Comparison of ENCODE assay signal across 8 cellular contexts in the genomic region with DNA sequence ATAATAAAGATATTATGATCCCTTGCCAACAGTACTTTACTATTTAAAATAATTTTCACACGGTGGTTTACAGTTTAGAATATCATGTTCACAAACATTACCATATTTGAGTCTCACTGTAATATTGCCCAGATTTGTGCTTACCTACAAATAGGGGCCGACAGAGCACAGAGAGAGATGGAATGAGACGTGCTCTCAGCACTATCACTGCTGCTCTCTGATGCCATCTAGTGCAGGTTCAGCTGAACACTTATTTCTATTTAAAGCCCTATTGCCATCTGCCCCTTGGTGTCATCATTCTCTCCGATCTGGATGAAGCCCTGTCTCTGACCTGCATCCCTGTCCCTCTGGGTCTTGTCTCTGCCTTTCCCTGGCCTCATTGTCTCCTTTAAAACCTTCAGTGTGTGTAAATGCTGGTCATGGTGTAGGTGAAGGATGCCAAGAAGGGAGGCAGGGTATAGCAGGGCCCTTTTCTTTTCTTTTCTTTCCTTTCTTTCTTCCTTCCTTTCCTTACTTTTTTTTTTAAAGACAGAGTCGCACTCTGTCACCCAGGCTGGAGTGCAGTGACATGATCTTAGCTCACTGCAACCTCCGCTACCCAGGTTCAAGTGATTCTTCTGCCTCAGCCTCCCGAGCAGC. TPM values are rescaled to one million over a fixed set of nuclear protein-coding genes. Genes with fewer than 3 reads are reported as not detected.
DNase-seq lines count a peak whose midpoint lies in the region; ATAC-seq and TF ChIP-seq lines count a peak whose summit lies in the region.

No MANE protein-coding gene starts in this region.

- H3K9me3 ChIP-seq in testis = no peaks in the 10 kb centered on the region

- H3K27me3 ChIP-seq in dorsolateral prefrontal cortex = no peaks in the 10 kb centered on the region
- H3K27me3 ChIP-seq in testis = no peaks in the 10 kb centered on the region

- TF ChIP-seq POLR2A in testis (IDR thresholded peaks at IDR 0.05) = no peak

- no peaks in the 10 kb centered on the region for H3K9me3 Mint-ChIP-seq in activated CD4-positive, alpha-beta T cell treated with anti-CD3 and anti-CD28 coated beads, Interleukin-2, amount 10 ng/mL, durations not matched to agents 24 days and 14 days

- peak; percentile 74 for ATAC-seq in HG03432 (IDR thresholded peaks at IDR 0.05; ENCODE audit: unreplicated experiment)

- H3K27ac ChIP-seq in dorsolateral prefrontal cortex (peak overlapping the region in 57 of 59 donors; percentile 22 to 93 (median 85)), testis (no peak overlapping the region)

- intact Hi-C loops in activated CD4-positive, alpha-beta T cell treated with anti-CD3 and anti-CD28 coated beads, Interleukin-2, amount 10 ng/mL, durations not matched to agents 24 days and 14 days (cut with micrococcal nuclease) = loop anchor here (1.0 to 5.0 kb wide), 7 partner anchors 8 to 223 kb away; a partner anchor contains a TSS
- intact Hi-C loops in dorsolateral prefrontal cortex (cut with DNase I) = loop anchor here (5.0 kb wide), 2 partner anchors 151 to 221 kb away; no protein-coding TSS in a partner anchor
- intact Hi-C loops in testis (cut with DNase I; ENCODE audit: low total_unique reads) = loop anchor here (10.0 kb wide), 1 partner anchor 153 kb away; no protein-coding TSS in a partner anchor
- intact Hi-C loops in posterior vena cava (cut with DNase I) = loop anchor here in 1 of 2 donors (5.0 to 10.0 kb wide), 2 partner anchors 123 to 151 kb away; no protein-coding TSS in a partner anchor

- 44 to 54% methylated on average over 7 of the region's 7 CpGs for WGBS in testis, 2 donors

- H3K36me3 ChIP-seq in testis (ENCODE audit: low read depth, missing control alignments) = no peaks in the 10 kb centered on the region

- H3K36me3 Mint-ChIP-seq in activated CD4-positive, alpha-beta T cell treated with anti-CD3 and anti-CD28 coated beads, Interleukin-2, amount 10 ng/mL, durations not matched to agents 24 days and 14 days (ENCODE audit: low read depth) = no peaks in the 10 kb centered on the region

- TF ChIP-seq CTCF in GM12865 (IDR thresholded peaks at IDR 0.05; ENCODE audit: insufficient read depth, low read depth, low read length, missing control alignments) (peak; percentile 83), dorsolateral prefrontal cortex (IDR thresholded peaks at IDR 0.05 in 54 of 56, conservative IDR thresholded peaks at IDR 0.05 in 2 of 56; ENCODE audit: low read depth in 1 of 56, partially characterized antibody in 56 of 56) (peak; percentile 58 to 95 (median 81)), testis (IDR thresholded peaks at IDR 0.05) (peak; percentile 49 to 81 (median 55))

- no peak overlapping the region for H3K4me3 Mint-ChIP-seq in activated CD4-positive, alpha-beta T cell treated with anti-CD3 and anti-CD28 coated beads, Interleukin-2, amount 10 ng/mL, durations not matched to agents 24 days and 14 days

- H3K27ac Mint-ChIP-seq in activated CD4-positive, alpha-beta T cell treated with anti-CD3 and anti-CD28 coated beads, Interleukin-2, amount 10 ng/mL, durations not matched to agents 24 days and 14 days = no peak overlapping the region

- peaks cover 6% of the 10 kb centered on the region for H3K4me1 Mint-ChIP-seq in activated CD4-positive, alpha-beta T cell treated with anti-CD3 and anti-CD28 coated beads, Interleukin-2, amount 10 ng/mL, durations not matched to agents 24 days and 14 days

- H3K4me3 ChIP-seq in GM12865 (ENCODE audit: low read depth, low read length) = no peak overlapping the region
- H3K4me3 ChIP-seq in dorsolateral prefrontal cortex = peak overlapping the region in 11 of 59 donors; percentile 3 to 38 (median 12)
- H3K4me3 ChIP-seq in testis = no peak overlapping the region

- DNase-seq in GM12865 (ENCODE audit: low read depth) (peak; percentile 86), NCI-H526 treated with DMSO at 0.1 percent for 48 hours (lab: John Stamatoyannopoulos, UW) (peak; percentile 89), dorsolateral prefrontal cortex (peak in 5 of 10 donors; percentile 42 to 74 (median 64)), lung microvascular endothelial cell (ENCODE audit: low read depth in 2 of 2) (peak; percentile 81 to 88), testis (peak; percentile 74), posterior vena cava (ENCODE audit: low spot score) (no peak)
- peak; percentile 90 for DNase-seq in activated CD4-positive, alpha-beta T cell treated with anti-CD3 and anti-CD28 coated beads, Interleukin-2, amount 10 ng/mL, durations not matched to agents 24 days and 14 days

- peaks cover 18% of the 10 kb centered on the region for H3K27me3 Mint-ChIP-seq in activated CD4-positive, alpha-beta T cell treated with anti-CD3 and anti-CD28 coated beads, Interleukin-2, amount 10 ng/mL, durations not matched to agents 24 days and 14 days

- no peaks in the 10 kb centered on the region for H3K4me1 ChIP-seq in testis

RNA-seq across cellular contexts. Expression of a gene that starts 6.9 kb away (rescaled TPM):
- 99.0 and 99.2 TPM in 2 replicates for total RNA-seq in activated CD4-positive, alpha-beta T cell treated with anti-CD3 and anti-CD28 coated beads, Interleukin-2, amount 10 ng/mL, durations not matched to agents 24 days and 14 days
- total RNA-seq in dorsolateral prefrontal cortex (10 to 100 TPM; 15.8 to 40.9 (median 28.2) TPM), lung microvascular endothelial cell (8.9 and 9.9 TPM in 2 replicates), testis (10 to 100 TPM; 21.6 to 26.7 TPM), posterior vena cava (10 to 100 TPM; 28.3 to 37.7 TPM)
- polyA plus RNA-seq in testis (ENCODE audit: insufficient read depth, low read depth, low replicate concordance) = 18.5 TPM

RNA-seq across cellular contexts. Expression of a gene that starts 11.1 kb away (rescaled TPM):
- total RNA-seq in activated CD4-positive, alpha-beta T cell treated with anti-CD3 and anti-CD28 coated beads, Interleukin-2, amount 10 ng/mL, durations not matched to agents 24 days and 14 days = not detected in 2 replicates
- total RNA-seq in dorsolateral prefrontal cortex (100 to 1,000 TPM in 85 of 120 experiments, 10 to 100 TPM in 35; 30.2 to 650 (median 143) TPM), lung microvascular endothelial cell (not detected in 2 replicates), testis (1 to 10 TPM; 5.5 to 6.0 TPM), posterior vena cava (1 to 10 TPM; 4.4 to 8.7 TPM)
- 1.5 TPM for polyA plus RNA-seq in testis (ENCODE audit: insufficient read depth, low read depth, low replicate concordance)

RNA-seq across cellular contexts. Expression of a gene that starts 16.6 kb away (rescaled TPM):
- 84.1 and 90.2 TPM in 2 replicates for total RNA-seq in activated CD4-positive, alpha-beta T cell treated with anti-CD3 and anti-CD28 coated beads, Interleukin-2, amount 10 ng/mL, durations not matched to agents 24 days and 14 days
- total RNA-seq in dorsolateral prefrontal cortex (100 to 1,000 TPM in 16 of 120 experiments, 10 to 100 TPM in 104; 61.2 to 124 (median 88.4) TPM), lung microvascular endothelial cell (56.2 and 58.5 TPM in 2 replicates), testis (100 to 1,000 TPM; 142 to 200 TPM), posterior vena cava (10 to 100 TPM; 62.5 to 82.1 TPM)
- polyA plus RNA-seq in testis (ENCODE audit: insufficient read depth, low read depth, low replicate concordance) = 110 TPM

RNA-seq across cellular contexts. Expression of a gene that starts 28.6 kb away (rescaled TPM):
- total RNA-seq in activated CD4-positive, alpha-beta T cell treated with anti-CD3 and anti-CD28 coated beads, Interleukin-2, amount 10 ng/mL, durations not matched to agents 24 days and 14 days = 4.6 and 5.4 TPM in 2 replicates
- 1 to 10 TPM in 24 of 120 experiments, under 1 TPM in 50, not detected in 46; 0.25 to 2.5 (median 0.77) TPM for total RNA-seq in dorsolateral prefrontal cortex
- not detected in 2 replicates for total RNA-seq in lung microvascular endothelial cell
- total RNA-seq in testis = not detected
- 0.38 TPM for polyA plus RNA-seq in testis (ENCODE audit: insufficient read depth, low read depth, low replicate concordance)
- not detected for total RNA-seq in posterior vena cava

RNA-seq across cellular contexts. Expression of a gene that starts 33.8 kb away (rescaled TPM):
- total RNA-seq in activated CD4-positive, alpha-beta T cell treated with anti-CD3 and anti-CD28 coated beads, Interleukin-2, amount 10 ng/mL, durations not matched to agents 24 days and 14 days = not detected in 2 replicates
- total RNA-seq in dorsolateral prefrontal cortex = 100 to 1,000 TPM in 103 of 120 experiments, 10 to 100 TPM in 17; 56.3 to 240 (median 123) TPM
- total RNA-seq in lung microvascular endothelial cell = not detected in 2 replicates
- 1 to 10 TPM; 8.8 to 9.7 TPM for total RNA-seq in testis
- polyA plus RNA-seq in testis (ENCODE audit: insufficient read depth, low read depth, low replicate concordance) = 3.3 TPM
- under 1 TPM; 0.29 to 0.60 TPM for total RNA-seq in posterior vena cava

Comparison
In these comparisons a context has a peak if more than half of its experiments do, and no peak if none do; other contexts are left out.
1. H3K27ac ChIP-seq: peak in dorsolateral prefrontal cortex (57 of 59); none in testis (0 of 2).
2. Peak in every context shown above with its lines, with median percentiles within 50 percentile points of each other: CTCF ChIP-seq.